Comparison of ENCODE assay signal across 9 cellular contexts in genomic region chr22:39900306-39901227, GRCh38. TPM values are rescaled to one million over a fixed set of nuclear protein-coding genes. Genes with fewer than 3 reads are reported as not detected.
A peak's percentile ranks its signal among the peaks of the same experiment; 100 is the strongest.
DNase-seq lines count a peak whose midpoint lies in the region; ATAC-seq, FAIRE-seq and TF ChIP-seq lines count a peak whose summit lies in the region.
"Had no signal": no experiment of that assay in that cellular context is flagged by ENCODE, and none has a peak within 500 bp of the region (broad histone marks: within the 10 kb centered on the region; RNA-seq: fewer than 3 reads in every experiment).

GRAP2 (plus strand) TSS chr22:39901084; CDS start chr22:39947107, 46,023 bp downstream.

- DNase-seq in activated CD4-positive, alpha-beta memory T cell treated with anti-CD3 and anti-CD28 coated beads, Interleukin-2, amount 10 ng/mL, durations not matched to agents 7 days and 5 days = peak; percentile 86
- DNase-seq in DMS 273 treated with DMSO at 0.1 percent for 48 hours (lab: John Stamatoyannopoulos, UW) (no peak), kidney (no peak), H54 (ENCODE audit: insufficient read length, low spot score) (no peak), NCI-H1436 treated with DMSO at 0.1 percent for 48 hours (lab: John Stamatoyannopoulos, UW) (no peak)

- no peaks in the 10 kb centered on the region for H3K36me3 ChIP-seq in kidney (ENCODE audit: control insufficient read depth in 1 of 2, insufficient read depth in 2 of 2, low read length in 2 of 2)

- peak within 1 kb of the TSS; percentile 87 for H3K4me3 Mint-ChIP-seq in activated CD4-positive, alpha-beta memory T cell treated with anti-CD3 and anti-CD28 coated beads, Interleukin-2, amount 10 ng/mL, durations not matched to agents 7 days and 5 days

- no peak for TF ChIP-seq POLR2A in H54 (IDR thresholded peaks at IDR 0.05; ENCODE audit: low read depth, low read length)

- H3K27ac Mint-ChIP-seq in activated CD4-positive, alpha-beta memory T cell treated with anti-CD3 and anti-CD28 coated beads, Interleukin-2, amount 10 ng/mL, durations not matched to agents 7 days and 5 days = peak within 1 kb of the TSS; percentile 85

- H3K27ac ChIP-seq in skin epidermis = peak within 1 kb of the TSS in 12 of 21 experiments; percentile 16 to 89 (median 46)
- no peak within 1 kb of the TSS for H3K27ac ChIP-seq in kidney (ENCODE audit: low read depth in 2 of 2, low read length in 2 of 2)

- no peaks in the 10 kb centered on the region for H3K27me3 Mint-ChIP-seq in activated CD4-positive, alpha-beta memory T cell treated with anti-CD3 and anti-CD28 coated beads, Interleukin-2, amount 10 ng/mL, durations not matched to agents 7 days and 5 days

- peaks cover 38% of the 10 kb centered on the region for H3K36me3 Mint-ChIP-seq in activated CD4-positive, alpha-beta memory T cell treated with anti-CD3 and anti-CD28 coated beads, Interleukin-2, amount 10 ng/mL, durations not matched to agents 7 days and 5 days (ENCODE audit: low read depth)

- ATAC-seq in GM18909 (IDR thresholded peaks at IDR 0.05; ENCODE audit: poor library complexity, unreplicated experiment) (peak; percentile 58), HG03571 (IDR thresholded peaks at IDR 0.05; ENCODE audit: unreplicated experiment) (peak; percentile 62)

- H3K4me3 ChIP-seq in skin epidermis (peak within 1 kb of the TSS; percentile 2 to 39 (median 21)), kidney (ENCODE audit: low read length in 2 of 2) (no peak within 1 kb of the TSS)

- no peaks in the 10 kb centered on the region for H3K9me3 Mint-ChIP-seq in activated CD4-positive, alpha-beta memory T cell treated with anti-CD3 and anti-CD28 coated beads, Interleukin-2, amount 10 ng/mL, durations not matched to agents 7 days and 5 days

- no peaks in the 10 kb centered on the region for H3K4me1 ChIP-seq in kidney (ENCODE audit: control insufficient read depth in 1 of 2, insufficient read depth in 1 of 2, low read depth in 1 of 2, low read length in 2 of 2)

- no peak for TF ChIP-seq CTCF in kidney (IDR thresholded peaks at IDR 0.05; ENCODE audit: borderline replicate concordance, extremely low read depth, insufficient read depth)

- H3K9ac ChIP-seq in kidney (ENCODE audit: low read length in 2 of 2) = no peak within 1 kb of the TSS

- H3K4me1 Mint-ChIP-seq in activated CD4-positive, alpha-beta memory T cell treated with anti-CD3 and anti-CD28 coated beads, Interleukin-2, amount 10 ng/mL, durations not matched to agents 7 days and 5 days = peaks cover 17% of the 10 kb centered on the region

- CTCF ChIA-PET in activated CD4-positive, alpha-beta memory T cell treated with anti-CD3 and anti-CD28 coated beads, Interleukin-2, amount 10 ng/mL, durations not matched to agents 7 days and 5 days (lab: Charles Lee) = no interaction called here

- H3K9me3 ChIP-seq in kidney (ENCODE audit: control insufficient read depth in 1 of 2, low read length in 2 of 2) = no peaks in the 10 kb centered on the region

- FAIRE-seq in kidney (lab: Jason Lieb, UNC) = no peak
- FAIRE-seq in H54 (lab: Jason Lieb, UNC) = no peak

- intact Hi-C loops in kidney (cut with DNase I) = no loop called here

- POLR2A ChIA-PET in activated CD4-positive, alpha-beta memory T cell treated with anti-CD3 and anti-CD28 coated beads, Interleukin-2, amount 10 ng/mL, durations not matched to agents 7 days and 5 days (lab: Charles Lee) = interaction anchor here (1.0 to 5.7 kb wide), 11 partner anchors 8 to 381 kb away, joined by 3 to 40 read pairs (median 5); partner anchors contain the start of gene ATF4

RNA-seq across cellular contexts. Expression of gene GRAP2, which starts in this region (rescaled TPM):
- total RNA-seq in activated CD4-positive, alpha-beta memory T cell treated with anti-CD3 and anti-CD28 coated beads, Interleukin-2, amount 10 ng/mL, durations not matched to agents 7 days and 5 days = 100 to 1,000 TPM; 108 to 111 TPM
- total RNA-seq in kidney = 9.7 TPM
- 0.73 TPM for polyA plus RNA-seq in kidney (ENCODE audit: insufficient read depth, low read depth, low replicate concordance)
- total RNA-seq: epithelial cell of proximal tubule had no signal

Comparison
In these comparisons a context has a peak if more than half of its experiments do, and no peak if none do; other contexts are left out.
1. RNA of gene GRAP2 (total RNA-seq): 108 to 111 TPM in activated CD4-positive, alpha-beta memory T cell treated with anti-CD3 and anti-CD28 coated beads, Interleukin-2, amount 10 ng/mL, durations not matched to agents 7 days and 5 days; 9.7 TPM in kidney (single experiment); every median in the first group is over 10 times any median in the second.
2. H3K27ac ChIP-seq: peak in skin epidermis (12 of 21); none in kidney (0 of 2).
3. H3K4me3 ChIP-seq: peak in skin epidermis (7 of 7); none in kidney (0 of 2).